Comparison of ENCODE assay signal across 16 cellular contexts in the genomic region with DNA sequence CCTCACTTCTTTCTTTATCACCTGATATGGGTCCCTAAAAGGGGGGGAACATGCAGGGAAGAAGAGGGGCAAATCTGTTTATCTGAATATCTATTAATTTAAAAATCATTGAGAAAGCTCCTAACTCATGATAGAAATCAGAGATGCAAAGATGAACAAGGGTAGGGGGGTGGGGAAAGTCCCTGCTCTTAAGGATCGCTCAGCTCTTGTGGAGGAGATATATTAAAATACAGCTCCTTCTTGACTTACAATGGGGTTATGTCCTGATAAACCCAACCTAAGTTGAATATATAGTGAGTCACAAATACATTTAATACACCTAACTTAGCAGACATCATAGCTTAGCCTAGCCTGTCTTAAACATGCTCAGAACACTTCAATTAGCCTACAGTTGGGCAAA.
DNase-seq lines count a peak whose midpoint lies in the region; ATAC-seq and TF ChIP-seq lines count a peak whose summit lies in the region.
"Had no signal": no experiment of that assay in that cellular context is flagged by ENCODE, and none has a peak within 500 bp of the region (broad histone marks: within the 10 kb centered on the region; RNA-seq: fewer than 3 reads in every experiment).

No MANE protein-coding gene starts in this region.

- peak; percentile 53 to 75 for ATAC-seq in activated CD4-positive, CD25-positive, alpha-beta regulatory T cell treated with anti-CD3 and anti-CD28 coated beads, Interleukin-2, amount 50 U/mL, for 24 hours
- peak; percentile 81 for ATAC-seq in activated T-helper 17 cell treated with anti-CD3 and anti-CD28 coated beads, Interleukin-2, amount 50 U/mL, for 72 hours (replicated peaks)
- ATAC-seq in psoas muscle = no peak
- ATAC-seq: A549, HepG2 had no signal

- no peaks in the 10 kb centered on the region for H4K20me1 ChIP-seq in KMS-11 (ENCODE audit: insufficient read depth)

- H3K9me3 ChIP-seq in psoas muscle = no peaks in the 10 kb centered on the region
- H3K9me3 ChIP-seq: A549, Caco-2 had no signal

- no peak overlapping the region for H3K27ac Mint-ChIP-seq in activated T-helper 17 cell treated with anti-CD3 and anti-CD28 coated beads, Interleukin-2, amount 50 U/mL, for 72 hours
- H3K27ac Mint-ChIP-seq: CD4-positive, alpha-beta T cell; H9 had no signal

- no peak overlapping the region for H3K9ac ChIP-seq in KMS-11

- H3K4me3 ChIP-seq in KMS-11 (IDR thresholded peaks at IDR 0.05; ENCODE audit: insufficient read depth, low read depth, low read length) = no peak overlapping the region
- no peak overlapping the region for H3K4me3 ChIP-seq in psoas muscle
- H3K4me3 ChIP-seq: A549 had no signal

- H3K4me1 ChIP-seq in KMS-11 (ENCODE audit: low read depth, poor library complexity, severe bottlenecking) (peaks cover 40% of the 10 kb centered on the region), psoas muscle (peaks cover 5% of the 10 kb centered on the region)
- H3K4me1 ChIP-seq: A549, Caco-2 had no signal

- no peak overlapping the region for H3K4me3 Mint-ChIP-seq in activated T-helper 17 cell treated with anti-CD3 and anti-CD28 coated beads, Interleukin-2, amount 50 U/mL, for 72 hours
- H3K4me3 Mint-ChIP-seq: CD4-positive, alpha-beta T cell; H9 had no signal

- H3K79me2 ChIP-seq in KMS-11 (ENCODE audit: insufficient read depth, low read depth) = no peaks in the 10 kb centered on the region

- H3K36me3 ChIP-seq in KMS-11 (ENCODE audit: insufficient read depth) (no peaks in the 10 kb centered on the region), psoas muscle (ENCODE audit: insufficient read depth in 1 of 2, low read depth in 1 of 2) (no peaks in the 10 kb centered on the region)

- H3K4me1 Mint-ChIP-seq in activated T-helper 17 cell treated with anti-CD3 and anti-CD28 coated beads, Interleukin-2, amount 50 U/mL, for 72 hours = peaks cover 33% of the 10 kb centered on the region

- DNase-seq in activated CD4-positive, CD25-positive, alpha-beta regulatory T cell (lab: John Stamatoyannopoulos, UW) = no peak
- DNase-seq in psoas muscle = no peak
- DNase-seq in cardiac septum (ENCODE audit: low spot score) = no peak
- no peak for DNase-seq in GM19240 (ENCODE audit: insufficient read length, low spot score)
- no peak for DNase-seq in NCI-H524 (lab: John Stamatoyannopoulos, UW)
- DNase-seq: AML-193; Caco-2; CD4-positive, alpha-beta T cell; H9 had no signal

- WGBS in psoas muscle, 3 donors = 83 to 93% (median 86%) methylated on average over 1 of the region's 1 CpG

- peak overlapping the region; percentile 81 for H3K4me2 ChIP-seq in KMS-11
- H3K4me2 ChIP-seq: A549 had no signal

- peaks cover 6% of the 10 kb centered on the region for H3K9me3 Mint-ChIP-seq in activated T-helper 17 cell treated with anti-CD3 and anti-CD28 coated beads, Interleukin-2, amount 50 U/mL, for 72 hours
- H3K9me3 Mint-ChIP-seq: CD4-positive, alpha-beta T cell had no signal

- no peaks in the 10 kb centered on the region for H3K27me3 ChIP-seq in KMS-11 (ENCODE audit: insufficient read depth, low read depth)
- H3K27me3 ChIP-seq in psoas muscle (ENCODE audit: insufficient read depth in 3 of 3, low read length in 2 of 3) = no peaks in the 10 kb centered on the region

- H3K27me3 Mint-ChIP-seq in activated T-helper 17 cell treated with anti-CD3 and anti-CD28 coated beads, Interleukin-2, amount 50 U/mL, for 72 hours = no peaks in the 10 kb centered on the region

- intact Hi-C loops in psoas muscle (cut with DNase I) (loop anchor here (5.0 kb wide), 3 partner anchors 174 to 234 kb away; no protein-coding TSS in a partner anchor), cardiac septum (cut with DNase I) (no loop called here)

- H3K27ac ChIP-seq in KMS-11 (peak overlapping the region; percentile 19; the same call in 1 of the 2 replicates), psoas muscle (peak overlapping the region; percentile 82)
- H3K27ac ChIP-seq: 22Rv1, A549, C4-2B had no signal

- H2AFZ ChIP-seq in KMS-11 (ENCODE audit: low read depth) = no peak overlapping the region

- TF ChIP-seq CTCF in KMS-11 (conservative IDR thresholded peaks at IDR 0.05; ENCODE audit: low read depth, low read length) (no peak), psoas muscle (IDR thresholded peaks at IDR 0.05) (no peak)

- H3K36me3 Mint-ChIP-seq in activated T-helper 17 cell treated with anti-CD3 and anti-CD28 coated beads, Interleukin-2, amount 50 U/mL, for 72 hours (ENCODE audit: low read depth) = no peaks in the 10 kb centered on the region

Comparison
In these comparisons a context has a peak if more than half of its experiments do, and no peak if none do; other contexts are left out.
1. ATAC-seq: peak in activated CD4-positive, CD25-positive, alpha-beta regulatory T cell treated with anti-CD3 and anti-CD28 coated beads, Interleukin-2, amount 50 U/mL, for 24 hours (2 of 2) and activated T-helper 17 cell treated with anti-CD3 and anti-CD28 coated beads, Interleukin-2, amount 50 U/mL, for 72 hours (single experiment); none in psoas muscle (0 of 4).